13 cellular contexts compared by ENCODE assay signal in genomic region chr3:79618883-79619282, GRCh38.
"Had no signal": no experiment of that assay in that cellular context is flagged by ENCODE, and none has a peak within 500 bp of the region (broad histone marks: within the 10 kb centered on the region; RNA-seq: fewer than 3 reads in every experiment).

No MANE protein-coding gene starts in this region.

- ATAC-seq: activated CD4-positive, alpha-beta T cell treated with anti-CD3 and anti-CD28 coated beads for 36 hours; gastrocnemius medialis; left colon; stimulated activated naive CD8-positive, alpha-beta T cell treated with anti-CD3 and anti-CD28 coated beads, Interleukin-15, amount 100 ng/mL, for 72 hours had no signal

- H3K27me3 ChIP-seq: colonic mucosa, gastrocnemius medialis, ovary, testis had no signal

- H3K4me3 ChIP-seq: colonic mucosa, gastrocnemius medialis, ovary, testis had no signal

- H3K9me3 ChIP-seq: colonic mucosa, gastrocnemius medialis, testis had no signal

- H3K36me3 ChIP-seq: colonic mucosa, gastrocnemius medialis, ovary had no signal

- DNase-seq: activated CD4-positive, alpha-beta memory T cell treated with anti-CD3 and anti-CD28 coated beads, Interleukin-2, amount 10 ng/mL, durations not matched to agents 7 days and 5 days; activated CD4-positive, alpha-beta T cell treated with anti-CD3 and anti-CD28 coated beads for 36 hours; activated naive CD8-positive, alpha-beta T cell treated with anti-CD3 and anti-CD28 coated beads, Interleukin-2, amount 10 ng/mL, durations not matched to agents 7 days and 5 days; activated T-cell treated with anti-CD3 and anti-CD28 coated beads, Interleukin-2, amount 50 U/mL, for 48 hours; aorta; colonic mucosa; gastrocnemius medialis; left colon; ovary; stimulated activated CD4-positive, alpha-beta T cell treated with anti-CD3 and anti-CD28 coated beads, Interleukin-15, amount 100 ng/mL, for 24 hours; stimulated activated CD4-positive, alpha-beta T cell treated with anti-CD3 and anti-CD28 coated beads, Interleukin-4, amount 100 ng/mL, for 4 hours; stimulated activated naive CD8-positive, alpha-beta T cell treated with anti-CD3 and anti-CD28 coated beads, Interleukin-15, amount 100 ng/mL, for 72 hours; testis had no signal

- H3K4me1 ChIP-seq: colonic mucosa, gastrocnemius medialis, testis had no signal

- H3K27ac ChIP-seq: colonic mucosa, gastrocnemius medialis, ovary, testis had no signal
